Comparison of ENCODE assay signal across 9 cellular contexts in genomic region chr5:112338681-112339337, GRCh38.
DNase-seq lines count a peak whose midpoint lies in the region; ATAC-seq and TF ChIP-seq lines count a peak whose summit lies in the region.
"Had no signal": no experiment of that assay in that cellular context is flagged by ENCODE, and none has a peak within 500 bp of the region (broad histone marks: within the 10 kb centered on the region; RNA-seq: fewer than 3 reads in every experiment).

No MANE protein-coding gene starts in this region.

- no peaks in the 10 kb centered on the region for H3K27me3 ChIP-seq in GM23338 (ENCODE audit: insufficient read depth)

- H3K36me3 Mint-ChIP-seq in GM23338 (ENCODE audit: low read depth): no peaks in the 10 kb centered on the region
- no peaks in the 10 kb centered on the region for H3K36me3 Mint-ChIP-seq in activated CD4-positive, alpha-beta memory T cell treated with anti-CD3 and anti-CD28 coated beads, Interleukin-2, amount 10 ng/mL, durations not matched to agents 7 days and 5 days (ENCODE audit: low read depth)

- no peaks in the 10 kb centered on the region for H3K9me3 Mint-ChIP-seq in GM23338
- H3K9me3 Mint-ChIP-seq in activated CD4-positive, alpha-beta memory T cell treated with anti-CD3 and anti-CD28 coated beads, Interleukin-2, amount 10 ng/mL, durations not matched to agents 7 days and 5 days: no peaks in the 10 kb centered on the region

- peak overlapping the region; percentile 5; the same call in 1 of the 2 replicates for H3K27ac Mint-ChIP-seq in GM23338
- no peak overlapping the region for H3K27ac Mint-ChIP-seq in activated CD4-positive, alpha-beta memory T cell treated with anti-CD3 and anti-CD28 coated beads, Interleukin-2, amount 10 ng/mL, durations not matched to agents 7 days and 5 days

- TF ChIP-seq CTCF in GM23338 (conservative IDR thresholded peaks at IDR 0.05; ENCODE audit: low read depth in 2 of 2) (no peak), retinal pigment epithelial cell (conservative IDR thresholded peaks at IDR 0.05; ENCODE audit: low read depth, low read length) (no peak)

- no peaks in the 10 kb centered on the region for H3K79me2 ChIP-seq in GM23338 (replicated peaks; ENCODE audit: insufficient read depth)

- H2AFZ ChIP-seq in GM23338: no peak overlapping the region

- POLR2A ChIA-PET in activated CD4-positive, alpha-beta memory T cell treated with anti-CD3 and anti-CD28 coated beads, Interleukin-2, amount 10 ng/mL, durations not matched to agents 7 days and 5 days (lab: Charles Lee): no interaction called here

- H3F3A ChIP-seq in GM23338 (replicated peaks; ENCODE audit: low read depth): no peaks in the 10 kb centered on the region

- CTCF ChIA-PET in activated CD4-positive, alpha-beta memory T cell treated with anti-CD3 and anti-CD28 coated beads, Interleukin-2, amount 10 ng/mL, durations not matched to agents 7 days and 5 days (lab: Charles Lee): no interaction called here

- peaks cover 27% of the 10 kb centered on the region for H3K4me1 Mint-ChIP-seq in GM23338
- H3K4me1 Mint-ChIP-seq in activated CD4-positive, alpha-beta memory T cell treated with anti-CD3 and anti-CD28 coated beads, Interleukin-2, amount 10 ng/mL, durations not matched to agents 7 days and 5 days: no peaks in the 10 kb centered on the region

- H3K4me2 ChIP-seq in GM23338: 0 out of 2 replicates have a peak overlapping the region, but pooled peaks have one; percentile 23

- no peaks in the 10 kb centered on the region for H4K20me1 ChIP-seq in GM23338 (replicated peaks; ENCODE audit: insufficient read depth)

- H3K27me3 Mint-ChIP-seq in GM23338 (ENCODE audit: insufficient read depth, low read depth, poor library complexity): peaks cover 2% of the 10 kb centered on the region
- no peaks in the 10 kb centered on the region for H3K27me3 Mint-ChIP-seq in activated CD4-positive, alpha-beta memory T cell treated with anti-CD3 and anti-CD28 coated beads, Interleukin-2, amount 10 ng/mL, durations not matched to agents 7 days and 5 days

- H3K4me3 ChIP-seq in GM23338: no peak overlapping the region
- H3K4me3 ChIP-seq in retinal pigment epithelial cell (ENCODE audit: low read length): no peak overlapping the region

- no peak for ATAC-seq in GM23338
- ATAC-seq in SK-N-SH treated with all-trans-retinoic acid at 6 μM for 48 hours: no peak
- no peak for ATAC-seq in HG02885 (IDR thresholded peaks at IDR 0.05; ENCODE audit: poor library complexity, unreplicated experiment)
- ATAC-seq in GM18505 (IDR thresholded peaks at IDR 0.05; ENCODE audit: unreplicated experiment): no peak
- ATAC-seq in GM18511 (IDR thresholded peaks at IDR 0.05; ENCODE audit: unreplicated experiment): no peak
- ATAC-seq: left colon had no signal

- no peaks in the 10 kb centered on the region for H3K36me3 ChIP-seq in GM23338 (ENCODE audit: insufficient read depth)

- H3K9me2 ChIP-seq in GM23338 (ENCODE audit: insufficient read depth): no peaks in the 10 kb centered on the region

- H3K27ac ChIP-seq in GM23338 (ENCODE audit: low read depth): no peak overlapping the region

- H3K4me1 ChIP-seq in GM23338 (ENCODE audit: insufficient read depth): peaks cover 12% of the 10 kb centered on the region

- no peak for DNase-seq in GM23338 (ENCODE audit: low spot score)
- peak; percentile 61 for DNase-seq in glomerular visceral epithelial cell (ENCODE audit: extremely low spot score)
- DNase-seq in retinal pigment epithelial cell (ENCODE audit: low read depth): peak; percentile 70
- DNase-seq in activated CD4-positive, alpha-beta memory T cell treated with anti-CD3 and anti-CD28 coated beads, Interleukin-2, amount 10 ng/mL, durations not matched to agents 7 days and 5 days: no peak
- DNase-seq: left colon had no signal

- no peak for TF ChIP-seq POLR2A in GM18505 (IDR thresholded peaks at IDR 0.05; ENCODE audit: borderline replicate concordance, extremely low read depth, insufficient read depth, insufficient read length)

- no peak overlapping the region for H3K4me3 Mint-ChIP-seq in GM23338
- no peak overlapping the region for H3K4me3 Mint-ChIP-seq in activated CD4-positive, alpha-beta memory T cell treated with anti-CD3 and anti-CD28 coated beads, Interleukin-2, amount 10 ng/mL, durations not matched to agents 7 days and 5 days

TF ChIP-seq in GM23338, 12 proteins besides CTCF, POLR2A, EP300 and RAD21:
- TF ChIP-seq ZNF114 (CRISPR knock-in tag; IDR thresholded peaks at IDR 0.05): no peak
- TF ChIP-seq CREB1 (CRISPR knock-in tag; IDR thresholded peaks at IDR 0.05; ENCODE audit: low read depth): no peak
- TF ChIP-seq ETS1 (IDR thresholded peaks at IDR 0.05): no peak

TF ChIP-seq in SK-N-SH treated with all-trans-retinoic acid at 6 μM for 48 hours, 23 proteins besides CTCF, POLR2A, EP300 and RAD21:
- TF ChIP-seq ZFP3 (CRISPR knock-in tag; IDR thresholded peaks at IDR 0.05): 0 out of 2 replicates have a peak, but pooled peaks have one; percentile 19
- TF ChIP-seq PATZ1 (CRISPR knock-in tag; IDR thresholded peaks at IDR 0.05; ENCODE audit: borderline replicate concordance): no peak
- TF ChIP-seq ISL1 (CRISPR knock-in tag; IDR thresholded peaks at IDR 0.05): peak; percentile 26; the same call in 1 of the 2 replicates
- TF ChIP-seq CREB5 (CRISPR knock-in tag; IDR thresholded peaks at IDR 0.05; ENCODE audit: low read depth): no peak

Comparison
In these comparisons a context has a peak if more than half of its experiments do, and no peak if none do; other contexts are left out.
1. DNase-seq: peak in glomerular visceral epithelial cell (single experiment) and retinal pigment epithelial cell (single experiment); none in GM23338 (single experiment) and activated CD4-positive, alpha-beta memory T cell treated with anti-CD3 and anti-CD28 coated beads, Interleukin-2, amount 10 ng/mL, durations not matched to agents 7 days and 5 days (single experiment).